ENCODE assay signal across 17 cellular contexts in the genomic region with DNA sequence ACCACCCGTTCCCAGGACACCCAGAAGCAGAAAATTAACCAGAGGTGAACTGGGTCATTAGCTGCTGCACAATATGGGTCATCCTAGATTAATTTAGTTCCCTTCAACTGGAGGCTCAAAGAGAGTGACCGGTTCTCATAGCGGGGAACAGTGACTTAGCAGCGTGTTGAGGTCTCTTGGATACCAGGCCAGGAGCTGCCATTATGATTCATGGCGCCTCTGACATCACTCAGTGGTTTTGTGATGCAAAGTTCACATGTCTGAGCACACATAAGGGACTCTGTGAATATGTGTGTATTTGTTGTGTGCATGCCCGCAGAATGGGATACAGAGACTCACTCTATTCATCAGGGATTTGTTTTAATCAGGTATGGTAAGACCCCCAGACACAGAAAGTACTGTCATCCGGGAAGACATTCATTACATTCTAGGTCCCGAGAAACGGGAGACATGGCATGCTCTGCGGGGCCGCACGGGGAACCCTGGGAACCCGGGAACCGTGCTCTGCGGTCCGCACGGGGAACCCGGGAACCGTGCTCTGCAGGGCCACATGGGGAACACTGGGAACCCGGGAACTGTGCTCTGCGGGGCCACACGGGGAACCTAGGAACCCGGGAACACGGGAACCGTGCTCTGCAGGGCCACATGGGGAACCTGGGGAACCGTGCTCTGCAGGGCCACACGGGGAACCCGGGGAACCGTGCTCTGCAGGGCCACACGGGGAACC.
"Had no signal": no experiment of that assay in that cellular context is flagged by ENCODE, and none has a peak within 500 bp of the region (broad histone marks: within the 10 kb centered on the region; RNA-seq: fewer than 3 reads in every experiment).

No MANE protein-coding gene starts in this region.

- H3K4me3 Mint-ChIP-seq: activated B cell treated with CpG ODN at 0.5 μM for 24 hours; activated T-cell treated with anti-CD3 and anti-CD28 coated beads, Interleukin-2, amount 50 U/mL, for 72 hours; immature natural killer cell; stimulated activated effector memory CD8-positive, alpha-beta T cell treated with anti-CD3 and anti-CD28 coated beads, Interleukin-12 subunit alpha, Interleukin-12 subunit beta, amount 100 ng/mL, for 72 hours; T-helper 17 cell had no signal

- H3K9me3 ChIP-seq: body of pancreas, lower lobe of right lung, ovary had no signal

- H3K4me3 ChIP-seq: body of pancreas, coronary artery, lower lobe of right lung, ovary had no signal

- DNase-seq: activated B cell treated with CpG ODN at 0.5 μM for 24 hours; activated CD4-positive, alpha-beta T cell treated with anti-CD3 and anti-CD28 coated beads for 48 hours; activated CD8-positive, alpha-beta memory T cell treated with anti-CD3 and anti-CD28 coated beads, Interleukin-2, amount 50 U/mL, for 48 hours; activated gamma-delta T cell; activated T-cell treated with anti-CD3 and anti-CD28 coated beads, Interleukin-2, amount 50 U/mL, for 72 hours; central memory CD4-positive, alpha-beta T cell; effector CD4-positive, alpha-beta T cell; immature natural killer cell; lower lobe of right lung; stimulated activated CD4-positive, alpha-beta T cell treated with anti-CD3 and anti-CD28 coated beads, Interleukin-12 subunit alpha, Interleukin-12 subunit beta, amount 100 ng/mL, for 4 hours; stimulated activated CD4-positive, alpha-beta T cell treated with anti-CD3 and anti-CD28 coated beads, Interleukin-2, amount 100 ng/mL, for 24 hours; T-helper 17 cell had no signal

- H3K36me3 Mint-ChIP-seq: activated naive CD4-positive, alpha-beta T cell treated with anti-CD3 and anti-CD28 coated beads, Interleukin-2, amount 50 U/mL, for 72 hours; immature natural killer cell; stimulated activated effector memory CD8-positive, alpha-beta T cell treated with anti-CD3 and anti-CD28 coated beads, Interleukin-12 subunit alpha, Interleukin-12 subunit beta, amount 100 ng/mL, for 72 hours had no signal

- H3K27ac ChIP-seq: body of pancreas, coronary artery, lower lobe of right lung, ovary had no signal

- H3K4me1 ChIP-seq: body of pancreas, lower lobe of right lung had no signal

- H3K27me3 ChIP-seq: body of pancreas, ovary had no signal

- H3K27ac Mint-ChIP-seq: activated B cell treated with CpG ODN at 0.5 μM for 24 hours; activated naive CD4-positive, alpha-beta T cell treated with anti-CD3 and anti-CD28 coated beads, Interleukin-2, amount 50 U/mL, for 72 hours; activated T-cell treated with anti-CD3 and anti-CD28 coated beads, Interleukin-2, amount 50 U/mL, for 72 hours; immature natural killer cell; stimulated activated effector memory CD8-positive, alpha-beta T cell treated with anti-CD3 and anti-CD28 coated beads, Interleukin-12 subunit alpha, Interleukin-12 subunit beta, amount 100 ng/mL, for 72 hours; T-helper 17 cell had no signal

- H3K9me3 Mint-ChIP-seq: activated B cell treated with CpG ODN at 0.5 μM for 24 hours; activated naive CD4-positive, alpha-beta T cell treated with anti-CD3 and anti-CD28 coated beads, Interleukin-2, amount 50 U/mL, for 72 hours; activated T-cell treated with anti-CD3 and anti-CD28 coated beads, Interleukin-2, amount 50 U/mL, for 72 hours; immature natural killer cell; stimulated activated effector memory CD8-positive, alpha-beta T cell treated with anti-CD3 and anti-CD28 coated beads, Interleukin-12 subunit alpha, Interleukin-12 subunit beta, amount 100 ng/mL, for 72 hours had no signal

- H3K36me3 ChIP-seq: lower lobe of right lung, ovary had no signal

- H3K4me1 Mint-ChIP-seq: immature natural killer cell; stimulated activated effector memory CD8-positive, alpha-beta T cell treated with anti-CD3 and anti-CD28 coated beads, Interleukin-12 subunit alpha, Interleukin-12 subunit beta, amount 100 ng/mL, for 72 hours had no signal
